In the genomic region with DNA sequence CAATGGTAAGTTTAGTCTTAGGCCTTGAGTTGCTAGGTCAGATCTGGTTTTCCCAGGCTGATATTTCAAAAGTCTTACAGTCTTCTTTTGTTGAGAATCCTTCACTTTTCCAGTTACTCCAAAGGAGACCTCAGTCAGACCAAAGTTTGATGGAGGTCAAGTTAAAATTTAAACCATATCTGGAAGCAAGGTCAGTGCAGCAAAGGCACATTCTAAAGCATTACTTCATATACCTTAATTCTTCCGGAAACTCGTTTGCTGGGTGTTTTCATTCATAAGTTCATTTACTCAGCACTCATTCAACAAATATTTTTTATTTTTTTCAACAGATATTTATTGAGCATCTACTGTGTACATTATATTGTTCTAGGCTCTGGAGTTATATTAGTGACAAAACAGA, we compare ENCODE assay signal across 24 cellular contexts.
A peak's percentile ranks its signal among the peaks of the same experiment; 100 is the strongest.
DNase-seq lines count a peak whose midpoint lies in the region; ATAC-seq, FAIRE-seq and TF ChIP-seq lines count a peak whose summit lies in the region.
"Had no signal": no experiment of that assay in that cellular context is flagged by ENCODE, and none has a peak within 500 bp of the region (broad histone marks: within the 10 kb centered on the region; RNA-seq: fewer than 3 reads in every experiment).

No MANE protein-coding gene starts in this region.

- H4K20me1 ChIP-seq in HepG2 (ENCODE audit: insufficient read depth, low read length), result no peaks in the 10 kb centered on the region

- no peaks in the 10 kb centered on the region; a peak in 1 of 5 replicates for H3K27me3 ChIP-seq in HepG2 (ENCODE audit: control insufficient read depth in 1 of 2, insufficient read depth in 2 of 2, low read length in 2 of 2)
- no peaks in the 10 kb centered on the region for H3K27me3 ChIP-seq in right lobe of liver
- H3K27me3 ChIP-seq: BLaER1 treated with 17β-estradiol and CSF1 and Interleukin-3, amounts not matched to agents 10 nM and 100 nM had no signal

- H3K4me3 ChIP-seq in kidney (ENCODE audit: low read length in 2 of 2), result no peak overlapping the region
- H3K4me3 ChIP-seq in HepG2 (replicated peaks in 1 of 3; ENCODE audit: insufficient read depth in 1 of 3, low read depth in 2 of 3, low read length in 3 of 3), result no peak overlapping the region
- H3K4me3 ChIP-seq in right lobe of liver, result no peak overlapping the region
- H3K4me3 ChIP-seq: A549; BLaER1 treated with 17β-estradiol and CSF1 and Interleukin-3, amounts not matched to agents 10 nM and 100 nM; GM12878 had no signal

- ATAC-seq in HepG2 (peak; percentile 89), right lobe of liver (peak in 3 of 4 donors; percentile 27 to 58 (median 54)), HG03439 (IDR thresholded peaks at IDR 0.05; ENCODE audit: unreplicated experiment) (no peak)
- ATAC-seq: A549; CD8-positive, alpha-beta T cell; GM12878 had no signal

- H2AFZ ChIP-seq in HepG2 (ENCODE audit: low read length), result no peak overlapping the region

- peak; percentile 35 for FAIRE-seq in kidney (lab: Jason Lieb, UNC)
- peak; percentile 88 for FAIRE-seq in HepG2 (lab: Jason Lieb, UNC)
- FAIRE-seq: A549, D721Med, GM12878, GM12892, GM18507 had no signal

- TF ChIP-seq POLR2A in HepG2 (IDR thresholded peaks at IDR 0.05; ENCODE audit: insufficient read depth in 1 of 2, low read depth in 2 of 2, low read length in 2 of 2) (no peak), right lobe of liver (IDR thresholded peaks at IDR 0.05) (no peak)

- H3K9me3 ChIP-seq in kidney (ENCODE audit: control insufficient read depth in 1 of 2, low read length in 2 of 2), result no peaks in the 10 kb centered on the region
- H3K9me3 ChIP-seq in HepG2 (ENCODE audit: low read length), result no peaks in the 10 kb centered on the region
- no peaks in the 10 kb centered on the region for H3K9me3 ChIP-seq in right lobe of liver
- H3K9me3 ChIP-seq: A549; BLaER1 treated with 17β-estradiol and CSF1 and Interleukin-3, amounts not matched to agents 10 nM and 100 nM; Caco-2 had no signal

- 1% methylated on average over 2 of the region's 2 CpGs for WGBS in HepG2 (ENCODE audit: low lambda C conversion rate)
- WGBS in right lobe of liver (ENCODE audit: insufficient coverage, low coverage, low lambda C conversion rate, missing lambda C conversion rate), result 50% methylated on average over 2 of the region's 2 CpGs

- H3K9ac ChIP-seq in kidney (ENCODE audit: low read length in 2 of 2) (no peak overlapping the region), HepG2 (ENCODE audit: insufficient read depth, low read depth, low read length) (no peak overlapping the region)
- H3K9ac ChIP-seq: BLaER1 treated with 17β-estradiol and CSF1 and Interleukin-3, amounts not matched to agents 10 nM and 100 nM had no signal

- H3K79me2 ChIP-seq in HepG2 (ENCODE audit: insufficient read depth, low read length), result no peaks in the 10 kb centered on the region

- POLR2A ChIA-PET in HepG2 (lab: Yijun Ruan, JAX), result no interaction called here

- peak overlapping the region; percentile 46; the same call in 1 of the 2 replicates for H3K4me2 ChIP-seq in HepG2 (ENCODE audit: low read depth, low read length)
- H3K4me2 ChIP-seq: A549; BLaER1 treated with 17β-estradiol and CSF1 and Interleukin-3, amounts not matched to agents 10 nM and 100 nM had no signal

- H3K27ac ChIP-seq in kidney (ENCODE audit: low read depth in 2 of 2, low read length in 2 of 2) (no peak overlapping the region), HepG2 (ENCODE audit: extremely low read length, insufficient read depth, low read length) (peak overlapping the region; percentile 52), right lobe of liver (no peak overlapping the region)
- H3K27ac ChIP-seq: A549; BLaER1 treated with 17β-estradiol and CSF1 and Interleukin-3, amounts not matched to agents 10 nM and 100 nM; C4-2B had no signal

- intact Hi-C loops in kidney (cut with DNase I), result no loop called here
- intact Hi-C loops in HepG2 (cut with micrococcal nuclease; ENCODE audit: unreplicated experiment), result no loop called here
- intact Hi-C loops in right lobe of liver (cut with DNase I), result no loop called here

- H3K4me1 ChIP-seq in kidney (ENCODE audit: control insufficient read depth in 1 of 2, insufficient read depth in 1 of 2, low read depth in 1 of 2, low read length in 2 of 2) (no peaks in the 10 kb centered on the region), HepG2 (ENCODE audit: insufficient read depth, low read length) (peaks cover 49% of the 10 kb centered on the region), right lobe of liver (peaks cover 0 to 7% (median 0%) of the 10 kb centered on the region in 4 donors)
- H3K4me1 ChIP-seq: BLaER1 treated with 17β-estradiol and CSF1 and Interleukin-3, amounts not matched to agents 10 nM and 100 nM had no signal

- TF ChIP-seq EP300 in HepG2 (IDR thresholded peaks at IDR 0.05; ENCODE audit: low read depth in 2 of 2, low read length in 2 of 2) (0 out of 4 replicates have a peak, but pooled peaks of 1 of the 2 experiments have one; percentile 9), HepG2 (CRISPR knock-in tag; IDR thresholded peaks at IDR 0.05; ENCODE audit: borderline replicate concordance) (no peak)

- TF ChIP-seq RAD21 in HepG2 (CRISPR knock-in tag; IDR thresholded peaks at IDR 0.05), result no peak

- CTCF ChIA-PET in HepG2 (lab: Yijun Ruan, JAX; ENCODE audit: low intra/inter-chr PET ratio, low total read pairs), result no interaction called here

- TF ChIP-seq CTCF in kidney (IDR thresholded peaks at IDR 0.05; ENCODE audit: borderline replicate concordance, extremely low read depth, insufficient read depth) (no peak), HepG2 (CRISPR knock-in tag; IDR thresholded peaks at IDR 0.05) (no peak), right lobe of liver (IDR thresholded peaks at IDR 0.05) (no peak)

- no TSS peak for BruUV-seq in HepG2 (replicated peaks; lab: Mats Ljungman, UMichigan)

- DNase-seq in HuH-7 (ENCODE audit: low spot score) (peak; percentile 20), kidney (no peak), HepG2 (ENCODE audit: low spot score) (peak; percentile 65), right lobe of liver (no peak), NCI-H187 (lab: John Stamatoyannopoulos, UW) (no peak), HT-29 (ENCODE audit: low spot score) (no peak), OCI-M1 (lab: John Stamatoyannopoulos, UW) (no peak)
- DNase-seq: 8988T; AML-193; Caco-2; Calu3; CD4-positive, alpha-beta T cell; CD8-positive, alpha-beta T cell; DND-41; EL; GDM1 had no signal

- in situ Hi-C loops in HepG2 (cut with HindIII; ENCODE audit: extremely low pct_ligation_motif_present, low pct_unique_long_range_greater_than_20kb), result no loop called here

- H3K36me3 ChIP-seq in kidney (ENCODE audit: control insufficient read depth in 1 of 2, insufficient read depth in 2 of 2, low read length in 2 of 2) (no peaks in the 10 kb centered on the region), HepG2 (replicated peaks in 1 of 2; ENCODE audit: control insufficient read depth in 1 of 2, insufficient read depth in 2 of 2, low read length in 2 of 2) (0 out of 5 replicates have a peak, but pooled peaks cover 0 to 3% of the 10 kb centered on the region in 2 experiments), right lobe of liver (no peaks in the 10 kb centered on the region)

TF ChIP-seq in HepG2, 621 proteins besides CTCF, POLR2A, EP300 and RAD21 (continues in another document):
- TF ChIP-seq ZGPAT (CRISPR knock-in tag; IDR thresholded peaks at IDR 0.05), result peak; percentile 63
- TF ChIP-seq, protein P1, sequence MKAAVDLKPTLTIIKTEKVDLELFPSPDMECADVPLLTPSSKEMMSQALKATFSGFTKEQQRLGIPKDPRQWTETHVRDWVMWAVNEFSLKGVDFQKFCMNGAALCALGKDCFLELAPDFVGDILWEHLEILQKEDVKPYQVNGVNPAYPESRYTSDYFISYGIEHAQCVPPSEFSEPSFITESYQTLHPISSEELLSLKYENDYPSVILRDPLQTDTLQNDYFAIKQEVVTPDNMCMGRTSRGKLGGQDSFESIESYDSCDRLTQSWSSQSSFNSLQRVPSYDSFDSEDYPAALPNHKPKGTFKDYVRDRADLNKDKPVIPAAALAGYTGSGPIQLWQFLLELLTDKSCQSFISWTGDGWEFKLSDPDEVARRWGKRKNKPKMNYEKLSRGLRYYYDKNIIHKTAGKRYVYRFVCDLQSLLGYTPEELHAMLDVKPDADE (CRISPR knock-in tag; IDR thresholded peaks at IDR 0.05), result no peak
- TF ChIP-seq HOMEZ (CRISPR knock-in tag; IDR thresholded peaks at IDR 0.05; ENCODE audit: low read depth), result peak; percentile 91; the same call in 1 of the 2 replicates
- 0 out of 2 replicates have a peak, but pooled peaks have one; percentile 35 for TF ChIP-seq RCOR2 (CRISPR knock-in tag; IDR thresholded peaks at IDR 0.05)
- no peak for TF ChIP-seq ZNF260 (CRISPR knock-in tag; IDR thresholded peaks at IDR 0.05; ENCODE audit: borderline replicate concordance, low read depth)
- TF ChIP-seq NR2F6 (IDR thresholded peaks at IDR 0.05), result peak; percentile 79
- peak; percentile 80 for TF ChIP-seq NR2F6 (CRISPR knock-in tag; IDR thresholded peaks at IDR 0.05)
- no peak for TF ChIP-seq ZKSCAN5 (CRISPR knock-in tag; IDR thresholded peaks at IDR 0.05)
- peak; percentile 58 for TF ChIP-seq HNF4A (CRISPR knock-in tag; IDR thresholded peaks at IDR 0.05)
- no peak for TF ChIP-seq AHR (CRISPR knock-in tag; IDR thresholded peaks at IDR 0.05)

Comparison
In these comparisons a context has a peak if more than half of its experiments do, and no peak if none do; other contexts are left out.
1. DNase-seq: peak in HuH-7 (single experiment) and HepG2 (single experiment); none in kidney (single experiment), right lobe of liver (0 of 3), NCI-H187 (0 of 2), HT-29 (single experiment) and OCI-M1 (single experiment).